22 cellular contexts compared by ENCODE assay signal in the genomic region with DNA sequence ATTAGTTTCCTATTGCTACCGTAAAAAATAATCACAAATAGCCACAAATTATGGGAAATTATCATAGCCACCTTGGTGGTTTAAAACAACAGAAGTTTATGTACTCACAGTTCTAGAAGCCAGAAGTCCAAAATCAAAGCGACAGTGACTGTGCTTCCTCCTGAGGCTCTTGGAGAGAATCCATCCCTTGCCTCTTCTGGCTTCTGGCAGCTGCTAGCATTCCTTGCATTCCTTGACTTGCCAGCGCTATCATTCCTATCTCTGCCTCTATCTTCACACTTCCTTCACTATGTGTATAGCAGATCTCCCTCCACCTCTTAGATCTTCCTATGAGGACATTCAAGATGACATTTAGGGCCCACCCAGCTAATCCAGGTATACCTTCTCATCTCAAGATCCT.
DNase-seq lines count a peak whose midpoint lies in the region; ATAC-seq and TF ChIP-seq lines count a peak whose summit lies in the region.
"Had no signal": no experiment of that assay in that cellular context is flagged by ENCODE, and none has a peak within 500 bp of the region (broad histone marks: within the 10 kb centered on the region; RNA-seq: fewer than 3 reads in every experiment).

No MANE protein-coding gene starts in this region.

- H3K36me3 ChIP-seq in SJCRH30 (no peaks in the 10 kb centered on the region), heart right ventricle (no peaks in the 10 kb centered on the region)

- H3K27ac ChIP-seq in SJCRH30 (no peak overlapping the region), heart right ventricle (no peak overlapping the region)
- H3K27ac ChIP-seq: A549 had no signal

- WGBS in heart right ventricle, 2 donors, result 37 to 47% methylated on average over 3 of the region's 3 CpGs

- H3K36me3 Mint-ChIP-seq in stimulated activated effector memory CD8-positive, alpha-beta T cell treated with anti-CD3 and anti-CD28 coated beads, Interleukin-12 subunit alpha, Interleukin-12 subunit beta, amount 100 ng/mL, for 72 hours, result no peaks in the 10 kb centered on the region
- H3K36me3 Mint-ChIP-seq: CD4-positive, CD25-positive, alpha-beta regulatory T cell; memory B cell had no signal

- H3K27me3 ChIP-seq in SJCRH30 (no peaks in the 10 kb centered on the region), heart right ventricle (no peaks in the 10 kb centered on the region)

- H3K4me3 Mint-ChIP-seq in stimulated activated effector memory CD8-positive, alpha-beta T cell treated with anti-CD3 and anti-CD28 coated beads, Interleukin-12 subunit alpha, Interleukin-12 subunit beta, amount 100 ng/mL, for 72 hours, result no peak overlapping the region
- H3K4me3 Mint-ChIP-seq: CD4-positive, CD25-positive, alpha-beta regulatory T cell; central memory CD8-positive, alpha-beta T cell; memory B cell; nephron; T-helper 17 cell had no signal

- H3K27ac Mint-ChIP-seq in stimulated activated effector memory CD8-positive, alpha-beta T cell treated with anti-CD3 and anti-CD28 coated beads, Interleukin-12 subunit alpha, Interleukin-12 subunit beta, amount 100 ng/mL, for 72 hours, result no peak overlapping the region
- H3K27ac Mint-ChIP-seq: CD4-positive, CD25-positive, alpha-beta regulatory T cell; memory B cell; nephron had no signal

- ATAC-seq in stimulated activated effector memory CD8-positive, alpha-beta T cell treated with anti-CD3 and anti-CD28 coated beads, Interleukin-12 subunit alpha, Interleukin-12 subunit beta, amount 100 ng/mL, for 72 hours, result no peak
- no peak for ATAC-seq in heart right ventricle
- no peak for ATAC-seq in GM18868 (IDR thresholded peaks at IDR 0.05; ENCODE audit: unreplicated experiment)
- ATAC-seq: A549, T-helper 17 cell had no signal

- H3K9me3 ChIP-seq in SJCRH30 (replicated peaks), result 0 out of 2 replicates have a peak, but pooled peaks cover 6% of the 10 kb centered on the region
- H3K9me3 ChIP-seq in heart right ventricle, result no peaks in the 10 kb centered on the region
- H3K9me3 ChIP-seq: A549 had no signal

- H3K4me1 Mint-ChIP-seq in stimulated activated effector memory CD8-positive, alpha-beta T cell treated with anti-CD3 and anti-CD28 coated beads, Interleukin-12 subunit alpha, Interleukin-12 subunit beta, amount 100 ng/mL, for 72 hours, result no peaks in the 10 kb centered on the region
- H3K4me1 Mint-ChIP-seq: central memory CD8-positive, alpha-beta T cell; memory B cell; nephron had no signal

- DNase-seq in A172 (ENCODE audit: low spot score) (peak; percentile 36), GM04504 (ENCODE audit: low read depth) (peak; percentile 15), SJCRH30 (peak; percentile 42 to 50), iPS DF 19.7 (ENCODE audit: low read depth, low spot score) (peak; percentile 33), heart right ventricle (no peak)
- no peak for DNase-seq in stimulated activated effector memory CD8-positive, alpha-beta T cell treated with anti-CD3 and anti-CD28 coated beads, Interleukin-12 subunit alpha, Interleukin-12 subunit beta, amount 100 ng/mL, for 72 hours (ENCODE audit: low spot score in 2 of 2)
- DNase-seq in activated CD8-positive, alpha-beta memory T cell treated with anti-CD3 and anti-CD28 coated beads, Interleukin-2, amount 50 U/mL, for 4 hours, result no peak
- DNase-seq: activated CD4-positive, CD25-positive, alpha-beta regulatory T cell; activated CD8-positive, alpha-beta memory T cell treated with anti-CD3 and anti-CD28 coated beads for 24 hours; CD4-positive, CD25-positive, alpha-beta regulatory T cell; DMS79; effector CD8-positive, alpha-beta T cell; head of caudate nucleus; kidney glomerular epithelial cell; NCI-H69; SIG-M5; T-helper 17 cell had no signal

- TF ChIP-seq CTCF in heart right ventricle (IDR thresholded peaks at IDR 0.05), result no peak

- no peak overlapping the region for H3K4me3 ChIP-seq in SJCRH30
- no peak overlapping the region for H3K4me3 ChIP-seq in heart right ventricle
- H3K4me3 ChIP-seq: A549 had no signal

- H3K9me3 Mint-ChIP-seq in stimulated activated effector memory CD8-positive, alpha-beta T cell treated with anti-CD3 and anti-CD28 coated beads, Interleukin-12 subunit alpha, Interleukin-12 subunit beta, amount 100 ng/mL, for 72 hours, result no peaks in the 10 kb centered on the region
- H3K9me3 Mint-ChIP-seq: CD4-positive, CD25-positive, alpha-beta regulatory T cell; central memory CD8-positive, alpha-beta T cell; memory B cell; nephron had no signal

- intact Hi-C loops in heart right ventricle (cut with DNase I), result no loop called here

- H3K4me1 ChIP-seq in SJCRH30, result peaks cover 9% of the 10 kb centered on the region
- H3K4me1 ChIP-seq in heart right ventricle, result no peaks in the 10 kb centered on the region
- H3K4me1 ChIP-seq: A549 had no signal

Comparison
In these comparisons a context has a peak if more than half of its experiments do, and no peak if none do; other contexts are left out.
1. DNase-seq: peak in A172 (single experiment), GM04504 (single experiment), SJCRH30 (2 of 2) and iPS DF 19.7 (single experiment); none in stimulated activated effector memory CD8-positive, alpha-beta T cell treated with anti-CD3 and anti-CD28 coated beads, Interleukin-12 subunit alpha, Interleukin-12 subunit beta, amount 100 ng/mL, for 72 hours (0 of 2), heart right ventricle (0 of 2) and activated CD8-positive, alpha-beta memory T cell treated with anti-CD3 and anti-CD28 coated beads, Interleukin-2, amount 50 U/mL, for 4 hours (single experiment).